1 cellular context compared by ENCODE assay signal in genomic region chr2:117958186-117958585, GRCh38.
TF ChIP-seq lines count a peak whose summit lies in the region.

No MANE protein-coding gene starts in this region.

TF ChIP-seq in SK-N-SH treated with all-trans-retinoic acid at 6 μM for 48 hours, 23 proteins besides CTCF, POLR2A, EP300 and RAD21 (continued from another document):
- TF ChIP-seq PATZ1 (CRISPR knock-in tag; IDR thresholded peaks at IDR 0.05; ENCODE audit: borderline replicate concordance) (no peak), RARB (CRISPR knock-in tag; IDR thresholded peaks at IDR 0.05) (no peak), POU6F1 (CRISPR knock-in tag; IDR thresholded peaks at IDR 0.05; ENCODE audit: borderline replicate concordance, low read depth) (no peak), OSR1 (CRISPR knock-in tag; IDR thresholded peaks at IDR 0.05) (no peak), ZNF70 (CRISPR knock-in tag; IDR thresholded peaks at IDR 0.05) (no peak), ZFP30 (CRISPR knock-in tag; IDR thresholded peaks at IDR 0.05) (no peak)
TF ChIP-seq in SK-N-SH treated with all-trans-retinoic acid at 6 μM for 48 hours: peak in this region for 0.
